Comparison of ENCODE assay signal across 2 cellular contexts in genomic region chr19:35241417-35241816, GRCh38.
A peak's percentile ranks its signal among the peaks of the same experiment; 100 is the strongest.
TF ChIP-seq lines count a peak whose summit lies in the region.

No MANE protein-coding gene starts in this region.

TF ChIP-seq in HEK293, 187 proteins besides CTCF, POLR2A, EP300 and RAD21:
- 0 out of 2 replicates have a peak, but pooled peaks have one; percentile 22 for TF ChIP-seq ZNF280D (tag by site-specific recombination; IDR thresholded peaks at IDR 0.05)
- no peak for TF ChIP-seq TRIM28 (IDR thresholded peaks at IDR 0.05; ENCODE audit: borderline replicate concordance, low read length)
- no peak for TF ChIP-seq ZNF10 (tag by site-specific recombination; IDR thresholded peaks at IDR 0.05)
- peak; percentile 67 for TF ChIP-seq ZNF133 (tag by site-specific recombination; IDR thresholded peaks at IDR 0.05)

TF ChIP-seq in K562, 482 proteins besides CTCF, POLR2A, EP300 and RAD21 (continues in another document):
- TF ChIP-seq MXD1 (CRISPR knock-in tag; IDR thresholded peaks at IDR 0.05; ENCODE audit: borderline replicate concordance, poor library complexity, severe bottlenecking) (no peak), GATAD2A (IDR thresholded peaks at IDR 0.05) (no peak), ZNF449 (CRISPR knock-in tag; IDR thresholded peaks at IDR 0.05) (no peak), ZNF174 (CRISPR knock-in tag; IDR thresholded peaks at IDR 0.05) (no peak), PBX2 (CRISPR knock-in tag; IDR thresholded peaks at IDR 0.05; ENCODE audit: low read depth) (no peak), PBX2 (tag; conservative IDR thresholded peaks at IDR 0.05; ENCODE audit: low read depth) (peak; percentile 65), ZNF609 (CRISPR knock-in tag; IDR thresholded peaks at IDR 0.05; ENCODE audit: borderline replicate concordance) (no peak), ZNF280A (IDR thresholded peaks at IDR 0.05; ENCODE audit: low read depth, partially characterized antibody) (peak; percentile 75), CBFA2T2 (conservative IDR thresholded peaks at IDR 0.05) (no peak), RERE (CRISPR knock-in tag; IDR thresholded peaks at IDR 0.05; ENCODE audit: borderline replicate concordance) (no peak), TRIM28 (IDR thresholded peaks at IDR 0.05) (peak; percentile 87), HLTF (IDR thresholded peaks at IDR 0.05) (peak; percentile 47; the same call in 1 of the 2 replicates), TFAP4 (CRISPR knock-in tag; IDR thresholded peaks at IDR 0.05; ENCODE audit: borderline replicate concordance) (no peak), TEAD1 (CRISPR knock-in tag; IDR thresholded peaks at IDR 0.05) (no peak), MNT (conservative IDR thresholded peaks at IDR 0.05) (no peak), MEIS2 (IDR thresholded peaks at IDR 0.05; ENCODE audit: partially characterized antibody) (peak; percentile 7), IRF2 (CRISPR knock-in tag; IDR thresholded peaks at IDR 0.05) (no peak), HDAC8 (tag; IDR thresholded peaks at IDR 0.05) (no peak), PRPF4 (IDR thresholded peaks at IDR 0.05; ENCODE audit: insufficient read depth, low read depth, low read length, poor library complexity, severe bottlenecking) (no peak), ERF (CRISPR knock-in tag; IDR thresholded peaks at IDR 0.05) (no peak), PKNOX1 (IDR thresholded peaks at IDR 0.05) (peak; percentile 22; the same call in 1 of the 2 replicates), TRIM24 (IDR thresholded peaks at IDR 0.05) (peak in 1 of 2 experiments; percentile 47; a peak in 1 of 4 replicates), E2F3 (CRISPR knock-in tag; IDR thresholded peaks at IDR 0.05) (no peak), E2F8 (IDR thresholded peaks at IDR 0.05; ENCODE audit: low read depth, partially characterized antibody) (no peak)
